In genomic region chr11:27012254-27012921, GRCh38 we compare ENCODE assay signal across 10 cellular contexts. TPM values are rescaled to one million over a fixed set of nuclear protein-coding genes. Genes with fewer than 3 reads are reported as not detected.
DNase-seq lines count a peak whose midpoint lies in the region; ATAC-seq and TF ChIP-seq lines count a peak whose summit lies in the region.
"Had no signal": no experiment of that assay in that cellular context is flagged by ENCODE, and none has a peak within 500 bp of the region (broad histone marks: within the 10 kb centered on the region; RNA-seq: fewer than 3 reads in every experiment).

No MANE protein-coding gene starts in this region.

- H3K4me3 ChIP-seq in GM23338 (no peak overlapping the region), fibroblast of the aortic adventitia (ENCODE audit: low read depth, low read length) (no peak overlapping the region), skeletal muscle cell (ENCODE audit: low read depth, low read length) (no peak overlapping the region)

- no peaks in the 10 kb centered on the region for H3K27me3 ChIP-seq in GM23338 (ENCODE audit: insufficient read depth)

- DNase-seq in GM23338 (ENCODE audit: low spot score) (peak; percentile 6), OCI-M2 (lab: John Stamatoyannopoulos, UW; ENCODE audit: unreplicated experiment) (peak; percentile 12), fibroblast of the aortic adventitia (ENCODE audit: low read depth) (peak; percentile 78), skeletal muscle cell (ENCODE audit: low read depth) (peak; percentile 65), GF-D8 (lab: John Stamatoyannopoulos, UW) (no peak), NCI-H1436 treated with DMSO at 0.1 percent for 48 hours (lab: John Stamatoyannopoulos, UW) (no peak)
- DNase-seq in activated CD4-positive, alpha-beta memory T cell treated with anti-CD3 and anti-CD28 coated beads for 36 hours = no peak
- DNase-seq: activated CD4-positive, alpha-beta T cell treated with anti-CD3 and anti-CD28 coated beads for 48 hours; NCI-H2107 had no signal

- peaks cover 3% of the 10 kb centered on the region; the same call in 2 of the 3 replicates for H3K4me1 Mint-ChIP-seq in GM23338
- no peaks in the 10 kb centered on the region for H3K4me1 Mint-ChIP-seq in activated CD4-positive, alpha-beta memory T cell treated with anti-CD3 and anti-CD28 coated beads for 36 hours (ENCODE audit: low read depth)

- H3K36me3 ChIP-seq in GM23338 (ENCODE audit: insufficient read depth) = no peaks in the 10 kb centered on the region

- H3K27ac ChIP-seq in GM23338 (ENCODE audit: low read depth) = no peak overlapping the region

- no peak overlapping the region for H3K27ac Mint-ChIP-seq in GM23338
- H3K27ac Mint-ChIP-seq in activated CD4-positive, alpha-beta memory T cell treated with anti-CD3 and anti-CD28 coated beads for 36 hours = no peak overlapping the region

- POLR2A ChIA-PET in activated CD4-positive, alpha-beta memory T cell treated with anti-CD3 and anti-CD28 coated beads for 36 hours (lab: Charles Lee) = no interaction called here

- no peaks in the 10 kb centered on the region for H3F3A ChIP-seq in GM23338 (replicated peaks; ENCODE audit: low read depth)

- peaks cover 1% of the 10 kb centered on the region for H3K27me3 Mint-ChIP-seq in GM23338 (ENCODE audit: insufficient read depth, low read depth, poor library complexity)
- no peaks in the 10 kb centered on the region for H3K27me3 Mint-ChIP-seq in activated CD4-positive, alpha-beta memory T cell treated with anti-CD3 and anti-CD28 coated beads for 36 hours

- intact Hi-C loops in activated CD4-positive, alpha-beta memory T cell treated with anti-CD3 and anti-CD28 coated beads for 36 hours (cut with micrococcal nuclease) = no loop called here

- no peak for ATAC-seq in GM23338
- ATAC-seq in HG02763 (IDR thresholded peaks at IDR 0.05; ENCODE audit: unreplicated experiment) = no peak

- H3K9me2 ChIP-seq in GM23338 (ENCODE audit: insufficient read depth) = no peaks in the 10 kb centered on the region

- H3K79me2 ChIP-seq in GM23338 (replicated peaks; ENCODE audit: insufficient read depth) = no peaks in the 10 kb centered on the region

- peaks cover 5% of the 10 kb centered on the region for H3K4me1 ChIP-seq in GM23338 (ENCODE audit: insufficient read depth)

- CTCF ChIA-PET in activated CD4-positive, alpha-beta memory T cell treated with anti-CD3 and anti-CD28 coated beads for 36 hours (lab: Charles Lee) = no interaction called here

- no peak overlapping the region for H3K4me2 ChIP-seq in GM23338

- no peak overlapping the region for H3K4me3 Mint-ChIP-seq in GM23338
- no peak overlapping the region for H3K4me3 Mint-ChIP-seq in activated CD4-positive, alpha-beta memory T cell treated with anti-CD3 and anti-CD28 coated beads for 36 hours

- TF ChIP-seq CTCF in GM23338 (conservative IDR thresholded peaks at IDR 0.05; ENCODE audit: low read depth in 2 of 2) = no peak
- no peak for TF ChIP-seq CTCF in fibroblast of the aortic adventitia (IDR thresholded peaks at IDR 0.05; ENCODE audit: insufficient read depth, low read length)

- no peak overlapping the region; the same call in 1 of the 2 replicates for H2AFZ ChIP-seq in GM23338

- H3K9me3 Mint-ChIP-seq in GM23338 = no peaks in the 10 kb centered on the region
- H3K9me3 Mint-ChIP-seq in activated CD4-positive, alpha-beta memory T cell treated with anti-CD3 and anti-CD28 coated beads for 36 hours = peaks cover 2% of the 10 kb centered on the region

- H3K36me3 Mint-ChIP-seq in GM23338 (ENCODE audit: low read depth) = no peaks in the 10 kb centered on the region
- H3K36me3 Mint-ChIP-seq in activated CD4-positive, alpha-beta memory T cell treated with anti-CD3 and anti-CD28 coated beads for 36 hours = no peaks in the 10 kb centered on the region

- no peaks in the 10 kb centered on the region for H4K20me1 ChIP-seq in GM23338 (replicated peaks; ENCODE audit: insufficient read depth)

TF ChIP-seq in GM23338, 12 proteins besides CTCF, POLR2A, EP300 and RAD21:
- TF ChIP-seq JUNB (IDR thresholded peaks at IDR 0.05; ENCODE audit: unreplicated experiment) (no peak), ZNF462 (CRISPR knock-in tag; IDR thresholded peaks at IDR 0.05) (no peak)
TF ChIP-seq in GM23338: peak in this region for 0.

RNA-seq across cellular contexts. Expression of gene FIBIN, which starts 18.5 kb away (rescaled TPM):
- 0.66 TPM in 1 of 2 replicates, not detected in the other for total RNA-seq in GM23338 (2014; rRNA removed; shearing (Covaris generic))
- polyA plus RNA-seq in GM23338 (2016; fragmentation: Nextera tagmentation; extraction: Ambion mirVana) = 0.21 and 0.33 TPM in 2 replicates
- 15.5 and 22.6 TPM in 2 replicates for total RNA-seq in fibroblast of the aortic adventitia (ENCODE audit: low replicate concordance)
- not detected for total RNA-seq in activated CD4-positive, alpha-beta memory T cell treated with anti-CD3 and anti-CD28 coated beads for 36 hours

RNA-seq across cellular contexts. Expression of gene BBOX1, which starts 28.2 kb away (rescaled TPM):
- total RNA-seq in GM23338 (2014; rRNA removed; shearing (Covaris generic)) = not detected in 2 replicates
- polyA plus RNA-seq in GM23338 (2016; fragmentation: Nextera tagmentation; extraction: Ambion mirVana) = 0.23 TPM in 1 of 2 replicates, not detected in the other
- not detected in 2 replicates for total RNA-seq in fibroblast of the aortic adventitia (ENCODE audit: low replicate concordance)
- total RNA-seq in activated CD4-positive, alpha-beta memory T cell treated with anti-CD3 and anti-CD28 coated beads for 36 hours = not detected

Comparison
In these comparisons a context has a peak if more than half of its experiments do, and no peak if none do; other contexts are left out.
1. DNase-seq: peak in GM23338 (single experiment), OCI-M2 (single experiment), fibroblast of the aortic adventitia (single experiment) and skeletal muscle cell (single experiment); none in activated CD4-positive, alpha-beta memory T cell treated with anti-CD3 and anti-CD28 coated beads for 36 hours (single experiment), GF-D8 (single experiment) and NCI-H1436 treated with DMSO at 0.1 percent for 48 hours (single experiment).